ENCODE assay signal across 8 cellular contexts in genomic region chr3:123723527-123724168, GRCh38.
DNase-seq lines count a peak whose midpoint lies in the region; FAIRE-seq and TF ChIP-seq lines count a peak whose summit lies in the region.

No MANE protein-coding gene starts in this region.

- CTCF ChIA-PET in activated naive CD4-positive, alpha-beta T cell treated with anti-CD3 and anti-CD28 coated beads, Interleukin-2, amount 10 ng/mL, durations not matched to agents 7 days and 5 days (lab: Charles Lee), result interaction anchor here (0.6 to 3.1 kb wide), 19 partner anchors 10 to 509 kb away, joined by 3 to 26 read pairs (median 4); no protein-coding TSS in a partner anchor

- no peaks in the 10 kb centered on the region for H3K9me3 ChIP-seq in Peyer's patch

- no peak overlapping the region for H3K27ac Mint-ChIP-seq in activated naive CD4-positive, alpha-beta T cell treated with anti-CD3 and anti-CD28 coated beads, Interleukin-2, amount 10 ng/mL, durations not matched to agents 7 days and 5 days

- no peak overlapping the region for H3K4me3 ChIP-seq in Peyer's patch

- no peaks in the 10 kb centered on the region for H3K4me1 Mint-ChIP-seq in activated naive CD4-positive, alpha-beta T cell treated with anti-CD3 and anti-CD28 coated beads, Interleukin-2, amount 10 ng/mL, durations not matched to agents 7 days and 5 days

- H3K9me3 Mint-ChIP-seq in activated naive CD4-positive, alpha-beta T cell treated with anti-CD3 and anti-CD28 coated beads, Interleukin-2, amount 10 ng/mL, durations not matched to agents 7 days and 5 days, result no peaks in the 10 kb centered on the region

- H3K27ac ChIP-seq in Peyer's patch, result no peak overlapping the region

- peaks cover 19% of the 10 kb centered on the region for H3K27me3 Mint-ChIP-seq in activated naive CD4-positive, alpha-beta T cell treated with anti-CD3 and anti-CD28 coated beads, Interleukin-2, amount 10 ng/mL, durations not matched to agents 7 days and 5 days

- no peak for TF ChIP-seq POLR2A in Peyer's patch (IDR thresholded peaks at IDR 0.05)

- no peaks in the 10 kb centered on the region for H3K36me3 Mint-ChIP-seq in activated naive CD4-positive, alpha-beta T cell treated with anti-CD3 and anti-CD28 coated beads, Interleukin-2, amount 10 ng/mL, durations not matched to agents 7 days and 5 days

- peak; percentile 94 for TF ChIP-seq CTCF in GM12872 (IDR thresholded peaks at IDR 0.05; ENCODE audit: insufficient read depth, low read depth, low read length)
- TF ChIP-seq CTCF in LNCAP (IDR thresholded peaks at IDR 0.05), result peak; percentile 79
- peak; percentile 6 to 78 (median 69) for TF ChIP-seq CTCF in Peyer's patch (IDR thresholded peaks at IDR 0.05)

- DNase-seq in Peyer's patch (peak in 1 of 3 donors; percentile 70), glomerular visceral epithelial cell (ENCODE audit: extremely low spot score) (peak; percentile 73), pons (ENCODE audit: low spot score) (peak; percentile 95), cortex of kidney (lab: John Stamatoyannopoulos, UW) (no peak)
- peak; percentile 60 for DNase-seq in activated naive CD4-positive, alpha-beta T cell treated with anti-CD3 and anti-CD28 coated beads, Interleukin-2, amount 10 ng/mL, durations not matched to agents 7 days and 5 days

- no peak overlapping the region for H3K4me3 Mint-ChIP-seq in activated naive CD4-positive, alpha-beta T cell treated with anti-CD3 and anti-CD28 coated beads, Interleukin-2, amount 10 ng/mL, durations not matched to agents 7 days and 5 days

- FAIRE-seq in A204.1 (lab: Jason Lieb, UNC), result peak; percentile 68

- no peaks in the 10 kb centered on the region for H3K27me3 ChIP-seq in Peyer's patch

- H3K4me1 ChIP-seq in Peyer's patch, result peaks cover 0 to 6% (median 0%) of the 10 kb centered on the region in 4 donors

- H3K36me3 ChIP-seq in Peyer's patch, result no peaks in the 10 kb centered on the region
